Comparison of ENCODE assay signal across 25 cellular contexts in genomic region chr6:160774399-160774798, GRCh38.
DNase-seq lines count a peak whose midpoint lies in the region; ATAC-seq, FAIRE-seq and TF ChIP-seq lines count a peak whose summit lies in the region.
"Had no signal": no experiment of that assay in that cellular context is flagged by ENCODE, and none has a peak within 500 bp of the region (broad histone marks: within the 10 kb centered on the region; RNA-seq: fewer than 3 reads in every experiment).

No MANE protein-coding gene starts in this region.

- H3K23ac ChIP-seq in IMR-90 (ENCODE audit: low read depth, low read length) = no peak overlapping the region

- no peak overlapping the region for H3K56ac ChIP-seq in IMR-90 (ENCODE audit: extremely low read depth, insufficient read depth, low read length)

- H3K4me3 ChIP-seq in A549 (no peak overlapping the region), IMR-90 (ENCODE audit: insufficient read depth, low read depth, low read length) (no peak overlapping the region)
- no peak overlapping the region for H3K4me3 ChIP-seq in CD8-positive, alpha-beta memory T cell (ENCODE audit: low read length)
- H3K4me3 ChIP-seq: BLaER1 treated with 17β-estradiol and CSF1 and Interleukin-3, amounts not matched to agents 10 nM and 100 nM; GM12878 had no signal

- no peak overlapping the region for H4K91ac ChIP-seq in IMR-90 (ENCODE audit: insufficient read depth, low read depth, low read length)

- in situ Hi-C loops in IMR-90 (cut with MboI; ENCODE audit: low sequenced_read_pairs) = no loop called here

- H3K4me3 Mint-ChIP-seq in glutamatergic neuron (ENCODE audit: unreplicated experiment) = no peak overlapping the region
- H3K4me3 Mint-ChIP-seq in stimulated activated effector memory CD8-positive, alpha-beta T cell treated with anti-CD3 and anti-CD28 coated beads, Interleukin-12 subunit alpha, Interleukin-12 subunit beta, amount 100 ng/mL, for 72 hours = no peak overlapping the region
- H3K4me3 Mint-ChIP-seq in CD8-positive, alpha-beta memory T cell = no peak overlapping the region
- H3K4me3 Mint-ChIP-seq: B cell; CD4-positive, alpha-beta T cell; CD8-positive, alpha-beta T cell had no signal

- H3K4ac ChIP-seq in IMR-90 (ENCODE audit: low read depth, low read length) = no peak overlapping the region

- TF ChIP-seq EP300 in A549 (IDR thresholded peaks at IDR 0.05) = no peak

- no peaks in the 10 kb centered on the region for H3K36me3 Mint-ChIP-seq in glutamatergic neuron (ENCODE audit: unreplicated experiment)
- H3K36me3 Mint-ChIP-seq in stimulated activated effector memory CD8-positive, alpha-beta T cell treated with anti-CD3 and anti-CD28 coated beads, Interleukin-12 subunit alpha, Interleukin-12 subunit beta, amount 100 ng/mL, for 72 hours = no peaks in the 10 kb centered on the region
- H3K36me3 Mint-ChIP-seq in CD8-positive, alpha-beta memory T cell = no peaks in the 10 kb centered on the region
- H3K36me3 Mint-ChIP-seq: CD8-positive, alpha-beta T cell had no signal

- no peak for FAIRE-seq in A549 (lab: Jason Lieb, UNC)
- FAIRE-seq: A204.1, GM12878, GM12892, GM18507 had no signal

- BruUV-seq in IMR-90 (replicated peaks; lab: Mats Ljungman, UMichigan) = no TSS peak

- H2AFZ ChIP-seq in IMR-90 (replicated peaks; ENCODE audit: low read length, poor library complexity) = no peak overlapping the region

- no peak overlapping the region for H3K4me2 ChIP-seq in A549
- no peak overlapping the region for H3K4me2 ChIP-seq in IMR-90 (ENCODE audit: low read depth, low read length)

- ATAC-seq in A549 (no peak), IMR-90 (ENCODE audit: low read depth) (no peak)
- ATAC-seq in stimulated activated effector memory CD8-positive, alpha-beta T cell treated with anti-CD3 and anti-CD28 coated beads, Interleukin-12 subunit alpha, Interleukin-12 subunit beta, amount 100 ng/mL, for 72 hours = no peak
- ATAC-seq: CD8-positive, alpha-beta T cell; GM12878 had no signal

- H2BK120ac ChIP-seq in IMR-90 (ENCODE audit: low read depth, low read length) = no peak overlapping the region

- peaks cover 4% of the 10 kb centered on the region for H3K9me3 Mint-ChIP-seq in glutamatergic neuron (ENCODE audit: unreplicated experiment)
- no peaks in the 10 kb centered on the region for H3K9me3 Mint-ChIP-seq in stimulated activated effector memory CD8-positive, alpha-beta T cell treated with anti-CD3 and anti-CD28 coated beads, Interleukin-12 subunit alpha, Interleukin-12 subunit beta, amount 100 ng/mL, for 72 hours
- H3K9me3 Mint-ChIP-seq in CD8-positive, alpha-beta memory T cell = no peaks in the 10 kb centered on the region
- H3K9me3 Mint-ChIP-seq: CD4-positive, alpha-beta T cell; CD8-positive, alpha-beta T cell had no signal

- H3K9me1 ChIP-seq in IMR-90 (ENCODE audit: insufficient read depth, low read length) = no peaks in the 10 kb centered on the region

- H3K27ac ChIP-seq in A549 (no peak overlapping the region), IMR-90 (ENCODE audit: insufficient read depth, low read length) (no peak overlapping the region)
- H3K27ac ChIP-seq in CD8-positive, alpha-beta memory T cell (ENCODE audit: low read depth, low read length) = no peak overlapping the region
- H3K27ac ChIP-seq: BLaER1 treated with 17β-estradiol and CSF1 and Interleukin-3, amounts not matched to agents 10 nM and 100 nM; C4-2B had no signal

- no peak overlapping the region for H2BK15ac ChIP-seq in IMR-90 (ENCODE audit: low read depth, low read length)

- POLR2A ChIA-PET in A549 (lab: Yijun Ruan, JAX) (no interaction called here), IMR-90 (lab: Charles Lee; ENCODE audit: unreplicated experiment) (no interaction called here)
- POLR2A ChIA-PET in CD8-positive, alpha-beta memory T cell (lab: Charles Lee) = no interaction called here

- intact Hi-C loops in IMR-90 (cut with micrococcal nuclease) = no loop called here
- intact Hi-C loops in posterior cingulate gyrus (cut with DNase I) = no loop called here

- dilution Hi-C loops in IMR-90 (cut with HindIII; ENCODE audit: low sequenced_read_pairs, unreplicated experiment) = no loop called here

- no peak overlapping the region for H2AK5ac ChIP-seq in IMR-90 (ENCODE audit: low read depth, low read length)

- TF ChIP-seq CTCF in A549 (IDR thresholded peaks at IDR 0.05) (no peak), IMR-90 (conservative IDR thresholded peaks at IDR 0.05; ENCODE audit: low read depth, low read length) (no peak), glutamatergic neuron (IDR thresholded peaks at IDR 0.05; ENCODE audit: partially characterized antibody, unreplicated experiment) (no peak)

- H2BK5ac ChIP-seq in IMR-90 (ENCODE audit: low read depth, low read length, poor library complexity, severe bottlenecking) = no peak overlapping the region

- no peak for TF ChIP-seq POLR2A in A549 (IDR thresholded peaks at IDR 0.05; ENCODE audit: low read length)
- no peak for TF ChIP-seq POLR2A in IMR-90 (IDR thresholded peaks at IDR 0.05; ENCODE audit: low read depth, low read length)

- no peak overlapping the region for H4K5ac ChIP-seq in IMR-90 (ENCODE audit: low read depth, low read length)

- H3K27me3 Mint-ChIP-seq in glutamatergic neuron (ENCODE audit: unreplicated experiment) = no peaks in the 10 kb centered on the region
- H3K27me3 Mint-ChIP-seq in CD8-positive, alpha-beta memory T cell = peaks cover 2 to 5% of the 10 kb centered on the region in 2 donors

- H3K9ac ChIP-seq in IMR-90 (ENCODE audit: low read depth, low read length) = no peak overlapping the region
- H3K9ac ChIP-seq: BLaER1 treated with 17β-estradiol and CSF1 and Interleukin-3, amounts not matched to agents 10 nM and 100 nM had no signal

- H3K4me1 Mint-ChIP-seq in glutamatergic neuron (ENCODE audit: low read depth, unreplicated experiment) = peaks cover 27% of the 10 kb centered on the region
- H3K4me1 Mint-ChIP-seq in stimulated activated effector memory CD8-positive, alpha-beta T cell treated with anti-CD3 and anti-CD28 coated beads, Interleukin-12 subunit alpha, Interleukin-12 subunit beta, amount 100 ng/mL, for 72 hours = no peaks in the 10 kb centered on the region
- H3K4me1 Mint-ChIP-seq in CD8-positive, alpha-beta memory T cell = no peaks in the 10 kb centered on the region

- no peaks in the 10 kb centered on the region for H3K36me3 ChIP-seq in IMR-90 (ENCODE audit: control insufficient read depth, insufficient read depth, low read length)
- no peaks in the 10 kb centered on the region for H3K36me3 ChIP-seq in CD8-positive, alpha-beta memory T cell (ENCODE audit: insufficient read depth, low read length)
- H3K36me3 ChIP-seq: BLaER1 treated with 17β-estradiol and CSF1 and Interleukin-3, amounts not matched to agents 10 nM and 100 nM had no signal

- no peak overlapping the region for H4K8ac ChIP-seq in IMR-90 (ENCODE audit: low read depth in 2 of 2, low read length in 2 of 2)

- WGBS in A549 (ENCODE audit: missing lambda C conversion rate) = 84% methylated on average over 4 of the region's 4 CpGs
- 0% methylated on average over 1 of the region's 4 CpGs; no CpG with 5 or more reads in 1 of the 2 experiments for WGBS in IMR-90 (ENCODE audit: extremely low coverage in 2 of 2, insufficient read length in 1 of 2), 2 experiments

- no peak overlapping the region for H2AK9ac ChIP-seq in IMR-90 (replicated peaks; ENCODE audit: low read depth, low read length, poor library complexity)

- peak overlapping the region; percentile 82 for H3K27ac Mint-ChIP-seq in glutamatergic neuron (ENCODE audit: unreplicated experiment)
- H3K27ac Mint-ChIP-seq in stimulated activated effector memory CD8-positive, alpha-beta T cell treated with anti-CD3 and anti-CD28 coated beads, Interleukin-12 subunit alpha, Interleukin-12 subunit beta, amount 100 ng/mL, for 72 hours = no peak overlapping the region
- H3K27ac Mint-ChIP-seq in CD8-positive, alpha-beta memory T cell = no peak overlapping the region
- H3K27ac Mint-ChIP-seq: B cell; CD4-positive, alpha-beta T cell; CD8-positive, alpha-beta T cell had no signal

- H3K18ac ChIP-seq in IMR-90 (ENCODE audit: low read depth, low read length) = no peak overlapping the region

- no peak overlapping the region for H3K14ac ChIP-seq in IMR-90 (replicated peaks; ENCODE audit: low read depth, low read length)

- no peaks in the 10 kb centered on the region for H3K9me3 ChIP-seq in A549
- H3K9me3 ChIP-seq in IMR-90 (ENCODE audit: control insufficient read depth, insufficient read depth, low read length) = peaks cover 8% of the 10 kb centered on the region
- no peaks in the 10 kb centered on the region for H3K9me3 ChIP-seq in CD8-positive, alpha-beta memory T cell (ENCODE audit: low read length)

- no peak overlapping the region for H2BK20ac ChIP-seq in IMR-90 (ENCODE audit: low read depth, low read length)

- CTCF ChIA-PET in A549 (lab: Yijun Ruan, JAX) (interaction anchor here (0.7 kb wide), 1 partner anchor 10 kb away, joined by 3 read pairs; no protein-coding TSS in a partner anchor), IMR-90 (lab: Yijun Ruan, JAX) (no interaction called here)
- CTCF ChIA-PET in CD8-positive, alpha-beta memory T cell (lab: Charles Lee) = no interaction called here

- no peak for TF ChIP-seq RAD21 in A549 (conservative IDR thresholded peaks at IDR 0.05 in 1 of 2, IDR thresholded peaks at IDR 0.05 in 1 of 2)
- TF ChIP-seq RAD21 in IMR-90 (IDR thresholded peaks at IDR 0.05; ENCODE audit: low read length) = no peak

- H3K4me1 ChIP-seq in A549 (no peaks in the 10 kb centered on the region), IMR-90 (ENCODE audit: control insufficient read depth, insufficient read depth, low read length) (no peaks in the 10 kb centered on the region)
- H3K4me1 ChIP-seq in CD8-positive, alpha-beta memory T cell (ENCODE audit: insufficient read depth, low read length) = no peaks in the 10 kb centered on the region

- no peaks in the 10 kb centered on the region for H4K20me1 ChIP-seq in IMR-90 (ENCODE audit: insufficient read depth, low read length)
- H4K20me1 ChIP-seq: BLaER1 treated with 17β-estradiol and CSF1 and Interleukin-3, amounts not matched to agents 10 nM and 100 nM had no signal

- no peaks in the 10 kb centered on the region for H3K27me3 ChIP-seq in IMR-90 (ENCODE audit: control insufficient read depth, insufficient read depth, low read length)
- no peaks in the 10 kb centered on the region for H3K27me3 ChIP-seq in CD8-positive, alpha-beta memory T cell (ENCODE audit: insufficient read depth, low read length, poor library complexity, severe bottlenecking)
- H3K27me3 ChIP-seq: BLaER1 treated with 17β-estradiol and CSF1 and Interleukin-3, amounts not matched to agents 10 nM and 100 nM had no signal

- H3K79me1 ChIP-seq in IMR-90 (ENCODE audit: low read depth in 1 of 2, low read length in 2 of 2) = no peaks in the 10 kb centered on the region

- DNase-seq in A549 (ENCODE audit: low read depth in 1 of 2, low spot score in 1 of 2) (no peak), IMR-90 (no peak), glutamatergic neuron (no peak), posterior cingulate gyrus (no peak)
- no peak for DNase-seq in stimulated activated effector memory CD8-positive, alpha-beta T cell treated with anti-CD3 and anti-CD28 coated beads, Interleukin-12 subunit alpha, Interleukin-12 subunit beta, amount 100 ng/mL, for 72 hours (ENCODE audit: low spot score in 2 of 2)
- no peak for DNase-seq in CD8-positive, alpha-beta memory T cell
- DNase-seq: 8988T; AML-193; CD4-positive, alpha-beta T cell; CD8-positive, alpha-beta T cell; COR-L47; DMS 273 treated with DMSO at 0.1 percent for 48 hours; DMS153; DMS53; DMS79; DND-41; EL; GDM1 had no signal

TF ChIP-seq in IMR-90, 13 proteins besides CTCF, POLR2A, EP300 and RAD21 (continues in another document):
- TF ChIP-seq RCOR1 (IDR thresholded peaks at IDR 0.05; ENCODE audit: insufficient replicate concordance, low read length) (no peak), SMC3 (IDR thresholded peaks at IDR 0.05; ENCODE audit: low read depth, low read length) (no peak)
